ENCODE assay signal across 20 cellular contexts in genomic region chr3:144480520-144480919, GRCh38.
"Had no signal": no experiment of that assay in that cellular context is flagged by ENCODE, and none has a peak within 500 bp of the region (broad histone marks: within the 10 kb centered on the region; RNA-seq: fewer than 3 reads in every experiment).

No MANE protein-coding gene starts in this region.

- H3K4me2 ChIP-seq: SK-N-SH had no signal

- H3K9me3 ChIP-seq: SK-N-SH had no signal

- DNase-seq: KBM-7, MV-4-11, NCI-H1048, NCI-H1105, NCI-H1417 treated with DMSO at 0.1 percent for 48 hours, NCI-H146, NCI-H1694 treated with DMSO at 0.1 percent for 48 hours, NCI-H1930, NCI-H2081, NCI-H2107, NCI-H2227 treated with DMSO at 0.1 percent for 48 hours, NCI-H524, NCI-H526 treated with DMSO at 0.1 percent for 48 hours, NCI-H774, PC-3, SHP77, SK-N-SH, SW 1271 had no signal

- ATAC-seq: Panc1, PC-3 had no signal

- H3K9ac ChIP-seq: SK-N-SH had no signal

- H3K27ac ChIP-seq: RWPE1 had no signal
